1 cellular context compared by ENCODE assay signal in genomic region chr6:25418463-25419052, GRCh38.
TF ChIP-seq lines count a peak whose summit lies in the region.

No MANE protein-coding gene starts in this region.

TF ChIP-seq in HEK293, 187 proteins besides CTCF, POLR2A, EP300 and RAD21 (continued from another document and continues in another):
- TF ChIP-seq ZNF155 (tag by site-specific recombination; IDR thresholded peaks at IDR 0.05) (no peak), SCRT1 (tag by site-specific recombination; IDR thresholded peaks at IDR 0.05; ENCODE audit: borderline replicate concordance) (peak; percentile 88), ZXDB (tag by site-specific recombination; IDR thresholded peaks at IDR 0.05) (no peak; the same call in 1 of the 2 replicates), AEBP2 (tag by site-specific recombination; IDR thresholded peaks at IDR 0.05; ENCODE audit: borderline replicate concordance) (no peak), ZNF266 (tag by site-specific recombination; IDR thresholded peaks at IDR 0.05; ENCODE audit: low read depth) (no peak), ZBTB7A (tag by site-specific recombination; IDR thresholded peaks at IDR 0.05; ENCODE audit: low read depth) (no peak), ZNF184 (tag by site-specific recombination; IDR thresholded peaks at IDR 0.05) (no peak), ZNF571 (tag by site-specific recombination; IDR thresholded peaks at IDR 0.05) (no peak), ZNF239 (tag by site-specific recombination; IDR thresholded peaks at IDR 0.05) (no peak), ZNF416 (tag by site-specific recombination; IDR thresholded peaks at IDR 0.05) (no peak), ZNF335 (tag by site-specific recombination; conservative IDR thresholded peaks at IDR 0.05) (peak; percentile 62), SALL2 (tag by site-specific recombination; IDR thresholded peaks at IDR 0.05; ENCODE audit: borderline replicate concordance) (no peak), KLF9 (tag by site-specific recombination; IDR thresholded peaks at IDR 0.05; ENCODE audit: low read depth) (no peak), ZNF621 (tag by site-specific recombination; IDR thresholded peaks at IDR 0.05) (no peak), PRDM4 (tag by site-specific recombination; IDR thresholded peaks at IDR 0.05) (peak; percentile 44; the same call in 1 of the 2 replicates), ZNF10 (tag by site-specific recombination; IDR thresholded peaks at IDR 0.05) (no peak), ZNF521 (tag by site-specific recombination; IDR thresholded peaks at IDR 0.05) (no peak), ZNF37A (tag by site-specific recombination; IDR thresholded peaks at IDR 0.05) (no peak), ZNF274 (IDR thresholded peaks at IDR 0.05; ENCODE audit: low read length) (no peak), ZNF274 (tag by site-specific recombination; IDR thresholded peaks at IDR 0.05; ENCODE audit: borderline replicate concordance) (no peak), KLF7 (tag by site-specific recombination; IDR thresholded peaks at IDR 0.05; ENCODE audit: borderline replicate concordance) (no peak), HIC1 (tag by site-specific recombination; IDR thresholded peaks at IDR 0.05) (0 out of 2 replicates have a peak, but pooled peaks have one; percentile 49), ZNF366 (tag by site-specific recombination; conservative IDR thresholded peaks at IDR 0.05) (peak; percentile 37), SP2 (tag by site-specific recombination; IDR thresholded peaks at IDR 0.05) (no peak), ZNF132 (tag by site-specific recombination; IDR thresholded peaks at IDR 0.05; ENCODE audit: borderline replicate concordance) (no peak), ZFP3 (tag by site-specific recombination; IDR thresholded peaks at IDR 0.05; ENCODE audit: low read depth) (no peak), KLF8 (tag by site-specific recombination; IDR thresholded peaks at IDR 0.05) (no peak), ZNF280D (tag by site-specific recombination; IDR thresholded peaks at IDR 0.05) (no peak), ZNF664 (tag by site-specific recombination; IDR thresholded peaks at IDR 0.05) (no peak), ZNF701 (tag by site-specific recombination; IDR thresholded peaks at IDR 0.05) (no peak), ZNF560 (tag by site-specific recombination; IDR thresholded peaks at IDR 0.05; ENCODE audit: borderline replicate concordance) (no peak), ZNF830 (tag by site-specific recombination; IDR thresholded peaks at IDR 0.05; ENCODE audit: low read depth) (no peak), ZNF747 (tag by site-specific recombination; IDR thresholded peaks at IDR 0.05) (no peak), ZNF626 (tag by site-specific recombination; IDR thresholded peaks at IDR 0.05) (no peak), ZNF530 (tag by site-specific recombination; IDR thresholded peaks at IDR 0.05; ENCODE audit: low read depth) (no peak), PRDM10 (tag by site-specific recombination; IDR thresholded peaks at IDR 0.05) (peak; percentile 27; the same call in 1 of the 2 replicates), PATZ1 (tag by site-specific recombination; IDR thresholded peaks at IDR 0.05) (no peak), IKZF3 (tag by site-specific recombination; IDR thresholded peaks at IDR 0.05) (no peak), SP3 (tag by site-specific recombination; IDR thresholded peaks at IDR 0.05) (no peak)
- TF ChIP-seq, protein P1, sequence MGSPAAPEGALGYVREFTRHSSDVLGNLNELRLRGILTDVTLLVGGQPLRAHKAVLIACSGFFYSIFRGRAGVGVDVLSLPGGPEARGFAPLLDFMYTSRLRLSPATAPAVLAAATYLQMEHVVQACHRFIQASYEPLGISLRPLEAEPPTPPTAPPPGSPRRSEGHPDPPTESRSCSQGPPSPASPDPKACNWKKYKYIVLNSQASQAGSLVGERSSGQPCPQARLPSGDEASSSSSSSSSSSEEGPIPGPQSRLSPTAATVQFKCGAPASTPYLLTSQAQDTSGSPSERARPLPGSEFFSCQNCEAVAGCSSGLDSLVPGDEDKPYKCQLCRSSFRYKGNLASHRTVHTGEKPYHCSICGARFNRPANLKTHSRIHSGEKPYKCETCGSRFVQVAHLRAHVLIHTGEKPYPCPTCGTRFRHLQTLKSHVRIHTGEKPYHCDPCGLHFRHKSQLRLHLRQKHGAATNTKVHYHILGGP (tag by site-specific recombination; IDR thresholded peaks at IDR 0.05): no peak
- TF ChIP-seq, protein P2, sequence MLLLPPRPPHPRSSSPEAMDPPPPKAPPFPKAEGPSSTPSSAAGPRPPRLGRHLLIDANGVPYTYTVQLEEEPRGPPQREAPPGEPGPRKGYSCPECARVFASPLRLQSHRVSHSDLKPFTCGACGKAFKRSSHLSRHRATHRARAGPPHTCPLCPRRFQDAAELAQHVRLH (tag by site-specific recombination; IDR thresholded peaks at IDR 0.05): 0 out of 2 replicates have a peak, but pooled peaks have one; percentile 29
- TF ChIP-seq, protein P3, sequence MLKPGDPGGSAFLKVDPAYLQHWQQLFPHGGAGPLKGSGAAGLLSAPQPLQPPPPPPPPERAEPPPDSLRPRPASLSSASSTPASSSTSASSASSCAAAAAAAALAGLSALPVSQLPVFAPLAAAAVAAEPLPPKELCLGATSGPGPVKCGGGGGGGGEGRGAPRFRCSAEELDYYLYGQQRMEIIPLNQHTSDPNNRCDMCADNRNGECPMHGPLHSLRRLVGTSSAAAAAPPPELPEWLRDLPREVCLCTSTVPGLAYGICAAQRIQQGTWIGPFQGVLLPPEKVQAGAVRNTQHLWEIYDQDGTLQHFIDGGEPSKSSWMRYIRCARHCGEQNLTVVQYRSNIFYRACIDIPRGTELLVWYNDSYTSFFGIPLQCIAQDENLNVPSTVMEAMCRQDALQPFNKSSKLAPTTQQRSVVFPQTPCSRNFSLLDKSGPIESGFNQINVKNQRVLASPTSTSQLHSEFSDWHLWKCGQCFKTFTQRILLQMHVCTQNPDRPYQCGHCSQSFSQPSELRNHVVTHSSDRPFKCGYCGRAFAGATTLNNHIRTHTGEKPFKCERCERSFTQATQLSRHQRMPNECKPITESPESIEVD (tag by site-specific recombination; IDR thresholded peaks at IDR 0.05): peak; percentile 87
